Comparison of ENCODE assay signal across 2 cellular contexts in genomic region chr4:153866766-153867165, GRCh38.
DNase-seq lines count a peak whose midpoint lies in the region; ATAC-seq, FAIRE-seq and TF ChIP-seq lines count a peak whose summit lies in the region.
"Not testable (repeated sequence)": the region's sequence is repeated elsewhere in the genome, so short reads cannot be mapped to it uniquely, and the experiment has no call there.

No MANE protein-coding gene starts in this region.

- not testable (repeated sequence) for H3K79me2 ChIP-seq in K562 (ENCODE audit: control insufficient read depth, insufficient read depth, low read length)

- 8% methylated on average over 1 of the region's 1 CpG for WGBS in K562 (ENCODE audit: insufficient coverage, low coverage, missing lambda C conversion rate)

- ATAC-seq in K562 = not testable (repeated sequence)

- not testable (repeated sequence) for H3K9ac ChIP-seq in K562 (ENCODE audit: insufficient read depth in 1 of 2, low read depth in 2 of 2, low read length in 2 of 2)

- not testable (repeated sequence) for H3K27ac ChIP-seq in HEK293 (ENCODE audit: extremely low read depth, low read depth, low read length); K562 (ENCODE audit: extremely low read depth, low read depth, low read length)

- TF ChIP-seq POLR2A in K562 (conservative IDR thresholded peaks at IDR 0.05) = not testable (repeated sequence)

- not testable (repeated sequence) for H3K36me3 ChIP-seq in HEK293 (ENCODE audit: control insufficient read depth in 2 of 2, insufficient read depth in 1 of 2, low read length in 2 of 2); K562 (ENCODE audit: control insufficient read depth, insufficient read depth, low read length)

- H3K4me3 ChIP-seq in HEK293 (ENCODE audit: low read depth, low read length); K562: not testable (repeated sequence)

- H2AFZ ChIP-seq in K562 (ENCODE audit: low read depth, low read length) = not testable (repeated sequence)

- not testable (repeated sequence) for H3K4me2 ChIP-seq in K562 (ENCODE audit: insufficient read depth, low read length)

- intact Hi-C loops in K562 (cut with micrococcal nuclease) = not testable (repeated sequence)

- DNase-seq in K562 (ENCODE audit: extremely low read depth in 1 of 4, low spot score in 3 of 4) = not testable (repeated sequence)

- CTCF ChIA-PET in HEK293 (lab: Yijun Ruan, JAX); K562 (lab: Yijun Ruan, JAX; ENCODE audit: low intra/inter-chr PET ratio): not testable (repeated sequence)

- not testable (repeated sequence) for H3K4me1 ChIP-seq in HEK293 (ENCODE audit: control insufficient read depth, insufficient read depth, low read length); K562 (replicated peaks in 1 of 2; ENCODE audit: control insufficient read depth in 2 of 2, insufficient read depth in 2 of 2, low read length in 2 of 2)

- H3K27me3 ChIP-seq in K562 (ENCODE audit: control insufficient read depth in 2 of 2, insufficient read depth in 2 of 2, low read length in 2 of 2) = not testable (repeated sequence)

- in situ Hi-C loops in K562 (cut with MboI) = not testable (repeated sequence)

- FAIRE-seq in K562 (lab: Jason Lieb, UNC) = not testable (repeated sequence)

- not testable (repeated sequence) for TF ChIP-seq RAD21 in K562 (CRISPR knock-in tag; conservative IDR thresholded peaks at IDR 0.05 in 1 of 2, IDR thresholded peaks at IDR 0.05 in 1 of 2)

- BruUV-seq in K562 (replicated peaks; lab: Mats Ljungman, UMichigan) = not testable (repeated sequence)

- not testable (repeated sequence) for H3K9me1 ChIP-seq in K562 (ENCODE audit: control insufficient read depth, insufficient read depth, low read length)

- TF ChIP-seq CTCF in HEK293 (tag by site-specific recombination; IDR thresholded peaks at IDR 0.05); K562 (IDR thresholded peaks at IDR 0.05 in 2 of 3, conservative IDR thresholded peaks at IDR 0.05 in 1 of 3; ENCODE audit: insufficient read depth in 2 of 3, low read depth in 1 of 3, low read length in 3 of 3): not testable (repeated sequence)

- TF ChIP-seq EP300 in K562 (IDR thresholded peaks at IDR 0.05; ENCODE audit: low read length) = not testable (repeated sequence)

- POLR2A ChIA-PET in HEK293 (lab: Yijun Ruan, JAX); K562 (lab: Yijun Ruan, JAX): not testable (repeated sequence)

- H3K9me3 ChIP-seq in HEK293 (ENCODE audit: control insufficient read depth, insufficient read depth, low read depth, low read length); K562 (replicated peaks; ENCODE audit: control insufficient read depth, insufficient read depth, low read depth, low read length): not testable (repeated sequence)

- not testable (repeated sequence) for H4K20me1 ChIP-seq in K562 (replicated peaks; ENCODE audit: control insufficient read depth, insufficient read depth, low read length)

TF ChIP-seq in HEK293, 187 proteins besides CTCF, POLR2A, EP300 and RAD21:
- TF ChIP-seq ZNF707 (tag by site-specific recombination; IDR thresholded peaks at IDR 0.05) = peak; percentile 90
TF ChIP-seq in HEK293: peak in this region for 1; not testable (repeated sequence) for 186.

TF ChIP-seq in K562, 482 proteins besides CTCF, POLR2A, EP300 and RAD21:
- TF ChIP-seq ZNF707 (CRISPR knock-in tag; conservative IDR thresholded peaks at IDR 0.05) = peak; percentile 95
- TF ChIP-seq, protein P1, sequence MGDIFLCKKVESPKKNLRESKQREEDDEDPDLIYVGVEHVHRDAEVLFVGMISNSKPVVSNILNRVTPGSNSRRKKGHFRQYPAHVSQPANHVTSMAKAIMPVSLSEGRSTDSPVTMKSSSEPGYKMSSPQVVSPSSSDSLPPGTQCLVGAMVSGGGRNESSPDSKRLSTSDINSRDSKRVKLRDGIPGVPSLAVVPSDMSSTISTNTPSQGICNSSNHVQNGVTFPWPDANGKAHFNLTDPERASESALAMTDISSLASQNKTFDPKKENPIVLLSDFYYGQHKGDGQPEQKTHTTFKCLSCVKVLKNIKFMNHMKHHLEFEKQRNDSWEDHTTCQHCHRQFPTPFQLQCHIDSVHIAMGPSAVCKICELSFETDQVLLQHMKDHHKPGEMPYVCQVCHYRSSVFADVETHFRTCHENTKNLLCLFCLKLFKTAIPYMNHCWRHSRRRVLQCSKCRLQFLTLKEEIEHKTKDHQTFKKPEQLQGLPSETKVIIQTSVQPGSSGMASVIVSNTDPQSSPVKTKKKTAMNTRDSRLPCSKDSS (IDR thresholded peaks at IDR 0.05; ENCODE audit: low read depth, partially characterized antibody) = peak; percentile 31
- 0 out of 2 replicates have a peak, but pooled peaks have one; percentile 49 for TF ChIP-seq TRIM28 (IDR thresholded peaks at IDR 0.05)
TF ChIP-seq in K562: peak in this region for 3; not testable (repeated sequence) for 479.
